Comparison of ENCODE assay signal across 1 cellular context in the genomic region with DNA sequence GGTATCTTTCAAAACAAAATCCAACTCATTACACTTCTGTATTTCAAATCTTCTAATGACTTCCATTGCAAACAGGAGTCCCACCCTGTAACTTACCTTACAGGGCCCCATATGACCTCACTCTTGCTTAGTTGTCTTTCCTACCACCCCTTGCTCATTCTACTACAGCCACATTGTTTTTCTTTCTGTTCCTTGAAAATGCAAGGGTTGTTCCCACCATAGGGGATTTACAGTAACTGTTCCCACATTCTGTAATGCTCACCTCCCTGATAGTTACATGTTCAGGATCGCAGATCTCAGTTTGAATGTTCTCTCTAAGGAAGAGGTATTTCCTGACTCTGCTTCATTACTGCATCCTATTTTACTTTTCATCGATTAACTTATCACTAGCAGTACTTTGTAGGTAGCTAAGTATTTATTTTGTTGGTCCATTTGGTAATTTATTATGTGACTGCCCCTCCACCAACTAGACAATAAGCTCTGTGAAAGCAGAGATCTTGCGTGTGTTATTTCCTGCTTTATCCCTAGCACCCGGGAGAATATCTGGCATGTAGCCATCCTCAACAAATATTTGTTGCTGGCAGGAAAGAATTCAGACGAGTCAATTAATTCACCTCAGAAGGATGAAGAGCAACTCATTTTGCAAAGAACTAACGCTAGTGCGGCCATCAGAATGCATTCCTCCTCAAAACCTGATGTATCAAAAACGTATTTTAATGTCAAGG.
TF ChIP-seq lines count a peak whose summit lies in the region.

No MANE protein-coding gene starts in this region.

TF ChIP-seq in GM23338, 12 proteins besides CTCF, POLR2A, EP300 and RAD21 (continued from another document):
- TF ChIP-seq, protein P1, sequence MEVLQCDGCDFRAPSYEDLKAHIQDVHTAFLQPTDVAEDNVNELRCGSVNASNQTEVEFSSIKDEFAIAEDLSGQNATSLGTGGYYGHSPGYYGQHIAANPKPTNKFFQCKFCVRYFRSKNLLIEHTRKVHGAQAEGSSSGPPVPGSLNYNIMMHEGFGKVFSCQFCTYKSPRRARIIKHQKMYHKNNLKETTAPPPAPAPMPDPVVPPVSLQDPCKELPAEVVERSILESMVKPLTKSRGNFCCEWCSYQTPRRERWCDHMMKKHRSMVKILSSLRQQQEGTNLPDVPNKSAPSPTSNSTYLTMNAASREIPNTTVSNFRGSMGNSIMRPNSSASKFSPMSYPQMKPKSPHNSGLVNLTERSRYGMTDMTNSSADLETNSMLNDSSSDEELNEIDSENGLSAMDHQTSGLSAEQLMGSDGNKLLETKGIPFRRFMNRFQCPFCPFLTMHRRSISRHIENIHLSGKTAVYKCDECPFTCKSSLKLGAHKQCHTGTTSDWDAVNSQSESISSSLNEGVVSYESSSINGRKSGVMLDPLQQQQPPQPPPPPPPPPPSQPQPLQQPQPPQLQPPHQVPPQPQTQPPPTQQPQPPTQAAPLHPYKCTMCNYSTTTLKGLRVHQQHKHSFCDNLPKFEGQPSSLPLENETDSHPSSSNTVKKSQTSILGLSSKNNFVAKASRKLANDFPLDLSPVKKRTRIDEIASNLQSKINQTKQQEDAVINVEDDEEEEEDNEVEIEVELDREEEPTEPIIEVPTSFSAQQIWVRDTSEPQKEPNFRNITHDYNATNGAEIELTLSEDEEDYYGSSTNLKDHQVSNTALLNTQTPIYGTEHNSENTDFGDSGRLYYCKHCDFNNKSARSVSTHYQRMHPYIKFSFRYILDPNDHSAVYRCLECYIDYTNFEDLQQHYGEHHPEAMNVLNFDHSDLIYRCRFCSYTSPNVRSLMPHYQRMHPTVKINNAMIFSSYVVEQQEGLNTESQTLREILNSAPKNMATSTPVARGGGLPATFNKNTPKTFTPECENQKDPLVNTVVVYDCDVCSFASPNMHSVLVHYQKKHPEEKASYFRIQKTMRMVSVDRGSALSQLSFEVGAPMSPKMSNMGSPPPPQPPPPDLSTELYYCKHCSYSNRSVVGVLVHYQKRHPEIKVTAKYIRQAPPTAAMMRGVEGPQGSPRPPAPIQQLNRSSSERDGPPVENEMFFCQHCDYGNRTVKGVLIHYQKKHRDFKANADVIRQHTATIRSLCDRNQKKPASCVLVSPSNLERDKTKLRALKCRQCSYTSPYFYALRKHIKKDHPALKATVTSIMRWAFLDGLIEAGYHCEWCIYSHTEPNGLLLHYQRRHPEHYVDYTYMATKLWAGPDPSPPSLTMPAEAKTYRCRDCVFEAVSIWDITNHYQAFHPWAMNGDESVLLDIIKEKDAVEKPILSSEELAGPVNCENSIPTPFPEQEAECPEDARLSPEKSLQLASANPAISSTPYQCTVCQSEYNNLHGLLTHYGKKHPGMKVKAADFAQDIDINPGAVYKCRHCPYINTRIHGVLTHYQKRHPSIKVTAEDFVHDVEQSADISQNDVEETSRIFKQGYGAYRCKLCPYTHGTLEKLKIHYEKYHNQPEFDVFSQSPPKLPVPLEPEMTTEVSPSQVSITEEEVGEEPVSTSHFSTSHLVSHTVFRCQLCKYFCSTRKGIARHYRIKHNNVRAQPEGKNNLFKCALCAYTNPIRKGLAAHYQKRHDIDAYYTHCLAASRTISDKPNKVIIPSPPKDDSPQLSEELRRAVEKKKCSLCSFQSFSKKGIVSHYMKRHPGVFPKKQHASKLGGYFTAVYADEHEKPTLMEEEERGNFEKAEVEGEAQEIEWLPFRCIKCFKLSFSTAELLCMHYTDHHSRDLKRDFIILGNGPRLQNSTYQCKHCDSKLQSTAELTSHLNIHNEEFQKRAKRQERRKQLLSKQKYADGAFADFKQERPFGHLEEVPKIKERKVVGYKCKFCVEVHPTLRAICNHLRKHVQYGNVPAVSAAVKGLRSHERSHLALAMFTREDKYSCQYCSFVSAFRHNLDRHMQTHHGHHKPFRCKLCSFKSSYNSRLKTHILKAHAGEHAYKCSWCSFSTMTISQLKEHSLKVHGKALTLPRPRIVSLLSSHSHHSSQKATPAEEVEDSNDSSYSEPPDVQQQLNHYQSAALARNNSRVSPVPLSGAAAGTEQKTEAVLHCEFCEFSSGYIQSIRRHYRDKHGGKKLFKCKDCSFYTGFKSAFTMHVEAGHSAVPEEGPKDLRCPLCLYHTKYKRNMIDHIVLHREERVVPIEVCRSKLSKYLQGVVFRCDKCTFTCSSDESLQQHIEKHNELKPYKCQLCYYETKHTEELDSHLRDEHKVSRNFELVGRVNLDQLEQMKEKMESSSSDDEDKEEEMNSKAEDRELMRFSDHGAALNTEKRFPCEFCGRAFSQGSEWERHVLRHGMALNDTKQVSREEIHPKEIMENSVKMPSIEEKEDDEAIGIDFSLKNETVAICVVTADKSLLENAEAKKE (CRISPR knock-in tag; IDR thresholded peaks at IDR 0.05) = no peak
- TF ChIP-seq, protein P2, sequence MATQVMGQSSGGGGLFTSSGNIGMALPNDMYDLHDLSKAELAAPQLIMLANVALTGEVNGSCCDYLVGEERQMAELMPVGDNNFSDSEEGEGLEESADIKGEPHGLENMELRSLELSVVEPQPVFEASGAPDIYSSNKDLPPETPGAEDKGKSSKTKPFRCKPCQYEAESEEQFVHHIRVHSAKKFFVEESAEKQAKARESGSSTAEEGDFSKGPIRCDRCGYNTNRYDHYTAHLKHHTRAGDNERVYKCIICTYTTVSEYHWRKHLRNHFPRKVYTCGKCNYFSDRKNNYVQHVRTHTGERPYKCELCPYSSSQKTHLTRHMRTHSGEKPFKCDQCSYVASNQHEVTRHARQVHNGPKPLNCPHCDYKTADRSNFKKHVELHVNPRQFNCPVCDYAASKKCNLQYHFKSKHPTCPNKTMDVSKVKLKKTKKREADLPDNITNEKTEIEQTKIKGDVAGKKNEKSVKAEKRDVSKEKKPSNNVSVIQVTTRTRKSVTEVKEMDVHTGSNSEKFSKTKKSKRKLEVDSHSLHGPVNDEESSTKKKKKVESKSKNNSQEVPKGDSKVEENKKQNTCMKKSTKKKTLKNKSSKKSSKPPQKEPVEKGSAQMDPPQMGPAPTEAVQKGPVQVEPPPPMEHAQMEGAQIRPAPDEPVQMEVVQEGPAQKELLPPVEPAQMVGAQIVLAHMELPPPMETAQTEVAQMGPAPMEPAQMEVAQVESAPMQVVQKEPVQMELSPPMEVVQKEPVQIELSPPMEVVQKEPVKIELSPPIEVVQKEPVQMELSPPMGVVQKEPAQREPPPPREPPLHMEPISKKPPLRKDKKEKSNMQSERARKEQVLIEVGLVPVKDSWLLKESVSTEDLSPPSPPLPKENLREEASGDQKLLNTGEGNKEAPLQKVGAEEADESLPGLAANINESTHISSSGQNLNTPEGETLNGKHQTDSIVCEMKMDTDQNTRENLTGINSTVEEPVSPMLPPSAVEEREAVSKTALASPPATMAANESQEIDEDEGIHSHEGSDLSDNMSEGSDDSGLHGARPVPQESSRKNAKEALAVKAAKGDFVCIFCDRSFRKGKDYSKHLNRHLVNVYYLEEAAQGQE (IDR thresholded peaks at IDR 0.05; ENCODE audit: unreplicated experiment) = no peak
- no peak for TF ChIP-seq STAT1 (IDR thresholded peaks at IDR 0.05; ENCODE audit: unreplicated experiment)
